Comparison of ENCODE assay signal across 10 cellular contexts in the genomic region with DNA sequence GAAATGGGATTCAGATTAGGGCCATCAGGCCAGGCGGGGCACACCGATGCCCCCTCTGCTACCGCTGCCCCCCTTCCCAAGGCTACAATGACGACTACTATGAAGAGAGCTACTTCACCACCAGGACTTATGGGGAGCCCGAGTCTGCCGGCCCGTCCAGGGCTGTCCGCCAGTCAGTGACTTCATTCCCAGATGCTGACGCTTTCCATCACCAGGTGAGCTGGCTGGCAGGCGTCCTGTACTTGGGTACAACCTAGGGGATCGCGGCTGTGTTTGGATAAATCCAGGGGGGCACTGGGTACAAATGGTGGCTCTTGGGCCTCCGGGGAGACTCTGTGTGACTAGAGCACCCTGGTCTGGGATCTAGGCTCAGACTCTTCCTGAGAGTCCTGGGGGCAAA. TPM values are rescaled to one million over a fixed set of nuclear protein-coding genes. Genes with fewer than 3 reads are reported as not detected.
DNase-seq lines count a peak whose midpoint lies in the region; TF ChIP-seq lines count a peak whose summit lies in the region.
"Had no signal": no experiment of that assay in that cellular context is flagged by ENCODE, and none has a peak within 500 bp of the region (broad histone marks: within the 10 kb centered on the region; RNA-seq: fewer than 3 reads in every experiment).

No MANE protein-coding gene starts in this region.

- H3K79me2 ChIP-seq in PC-9 (ENCODE audit: low read depth): peaks cover 12% of the 10 kb centered on the region; the same call in 1 of the 2 replicates

- intact Hi-C loops in PC-9 (cut with micrococcal nuclease; ENCODE audit: unreplicated experiment): no loop called here
- intact Hi-C loops in ovary (cut with DNase I): no loop called here

- no peaks in the 10 kb centered on the region for H3K4me1 ChIP-seq in PC-9 (replicated peaks; ENCODE audit: insufficient read depth)
- H3K4me1 ChIP-seq in esophagus (ENCODE audit: control insufficient read depth in 2 of 2, insufficient read depth in 2 of 2, low read length in 1 of 2): peaks cover 0 to 6% of the 10 kb centered on the region in 2 donors
- H3K4me1 ChIP-seq in ovary (ENCODE audit: insufficient read depth): no peaks in the 10 kb centered on the region

- H3K36me3 ChIP-seq in PC-9 (ENCODE audit: low read depth): no peaks in the 10 kb centered on the region
- no peaks in the 10 kb centered on the region for H3K36me3 ChIP-seq in esophagus (ENCODE audit: control insufficient read depth in 2 of 2, insufficient read depth in 2 of 2, low read length in 1 of 2)
- H3K36me3 ChIP-seq in ovary: no peaks in the 10 kb centered on the region

- no peaks in the 10 kb centered on the region for H3K9me2 ChIP-seq in PC-9 (ENCODE audit: insufficient read depth)

- TF ChIP-seq EP300 in ovary (IDR thresholded peaks at IDR 0.05): no peak

- H3K9me3 ChIP-seq in PC-9 (ENCODE audit: insufficient read depth, low read depth): no peaks in the 10 kb centered on the region
- H3K9me3 ChIP-seq in esophagus (ENCODE audit: control insufficient read depth in 2 of 2, insufficient read depth in 1 of 2, low read depth in 1 of 2, low read length in 1 of 2): no peaks in the 10 kb centered on the region
- H3K9me3 ChIP-seq in ovary: no peaks in the 10 kb centered on the region

- H2AFZ ChIP-seq in PC-9: no peak overlapping the region

- H3K4me2 ChIP-seq in PC-9: peak overlapping the region; percentile 69

- peak; percentile 20 for DNase-seq in COLO668 (lab: John Stamatoyannopoulos, UW; ENCODE audit: unreplicated experiment)
- no peak for DNase-seq in PC-9
- DNase-seq in ovary: peak in 1 of 5 donors; percentile 56
- DNase-seq in NAMALWA (ENCODE audit: low spot score): no peak
- DNase-seq in NCI-H2081 (lab: John Stamatoyannopoulos, UW): no peak
- DNase-seq in 8988T: no peak
- no peak for DNase-seq in NCI-H2029 treated with DMSO at 0.1 percent for 48 hours (lab: John Stamatoyannopoulos, UW)
- DNase-seq: activated CD8-positive, alpha-beta memory T cell treated with anti-CD3 and anti-CD28 coated beads, Interleukin-2, amount 50 U/mL, for 48 hours; GOT3 had no signal

- no peaks in the 10 kb centered on the region for H3F3A ChIP-seq in PC-9 (ENCODE audit: insufficient read depth, low read depth)

- TF ChIP-seq POLR2A in ovary (IDR thresholded peaks at IDR 0.05): no peak

- peak overlapping the region; percentile 57 for H3K4me3 ChIP-seq in PC-9
- H3K4me3 ChIP-seq in esophagus (ENCODE audit: low read depth in 1 of 2, low read length in 2 of 2): peak overlapping the region; percentile 53 to 83
- H3K4me3 ChIP-seq in ovary: peak overlapping the region; percentile 89

- CTCF ChIA-PET in PC-9 (lab: Charles Lee): no interaction called here

- no peak for TF ChIP-seq CTCF in PC-9 (conservative IDR thresholded peaks at IDR 0.05)
- no peak for TF ChIP-seq CTCF in ovary (IDR thresholded peaks at IDR 0.05)

- H3K27ac ChIP-seq in PC-9 (0 out of 2 replicates have a peak overlapping the region, but pooled peaks have one; percentile 3), esophagus (ENCODE audit: low read depth in 2 of 2, low read length in 1 of 2) (peak overlapping the region; percentile 89 to 96), ovary (peak overlapping the region; percentile 82 to 98)

- H4K20me1 ChIP-seq in PC-9 (ENCODE audit: insufficient read depth): no peaks in the 10 kb centered on the region

- H3K27me3 ChIP-seq in PC-9 (ENCODE audit: insufficient read depth, low read depth): no peaks in the 10 kb centered on the region
- H3K27me3 ChIP-seq in esophagus (ENCODE audit: control insufficient read depth in 1 of 2, insufficient read depth in 2 of 2, low read length in 2 of 2): no peaks in the 10 kb centered on the region
- H3K27me3 ChIP-seq in ovary: no peaks in the 10 kb centered on the region

- 25 to 47% methylated on average over 13 of the region's 13 CpGs for WGBS in esophagus, 2 donors
- 41 to 48% (median 46%) methylated on average over 13 of the region's 13 CpGs for WGBS in ovary, 3 donors

- POLR2A ChIA-PET in PC-9 (lab: Charles Lee; ENCODE audit: unreplicated experiment): interaction anchor here (0.6 kb wide), 1 partner anchor 110 kb away, joined by 4 read pairs; no protein-coding TSS in a partner anchor

- TSS peak; percentile 55 for BruUV-seq in PC-9 (replicated peaks; lab: Mats Ljungman, UMichigan)

RNA-seq across cellular contexts. Expression of a gene that starts 1.1 kb away (rescaled TPM):
- total RNA-seq in PC-9 (2021) (132 and 164 TPM in 2 replicates), ovary (100 to 1,000 TPM in 5 of 7 donors, 10 to 100 TPM in 2; 40.5 to 158 (median 107) TPM)
- polyA plus RNA-seq in esophagus (10 to 100 TPM; 66.5 to 83.9 TPM), ovary (100 to 1,000 TPM in 1 of 2 donors, 10 to 100 TPM in 1; 55.1 to 146 TPM)

RNA-seq across cellular contexts. Expression of a gene that starts 5.7 kb away (rescaled TPM):
- total RNA-seq in PC-9 (2021): 1,841 and 2,308 TPM in 2 replicates
- 100 to 1,000 TPM; 407 to 691 TPM for polyA plus RNA-seq in esophagus
- total RNA-seq in ovary: 1,000 to 10,000 TPM in 4 of 7 donors, 100 to 1,000 TPM in 3; 327 to 2,249 (median 1,321) TPM
- 100 to 1,000 TPM; 378 to 647 TPM for polyA plus RNA-seq in ovary

RNA-seq across cellular contexts. Expression of a gene that starts 18.0 kb away (rescaled TPM):
- total RNA-seq in PC-9 (2021) (3,447 and 3,685 TPM in 2 replicates), ovary (over 10,000 TPM in 1 of 7 donors, 1,000 to 10,000 TPM in 6; 6,380 to 12,508 (median 7,126) TPM)
- polyA plus RNA-seq in esophagus (1,000 to 10,000 TPM; 2,998 to 4,750 TPM), ovary (over 10,000 TPM in 1 of 2 donors, 1,000 to 10,000 TPM in 1; 4,233 to 12,949 TPM)

RNA-seq across cellular contexts. Expression of a gene that starts 28.9 kb away (rescaled TPM):
- 25.9 and 28.3 TPM in 2 replicates for total RNA-seq in PC-9 (2021)
- polyA plus RNA-seq in esophagus: 10 to 100 TPM; 20.1 to 20.3 TPM
- total RNA-seq in ovary: 10 to 100 TPM; 11.9 to 21.4 (median 18.1) TPM
- 10 to 100 TPM; 13.0 to 16.1 TPM for polyA plus RNA-seq in ovary

RNA-seq across cellular contexts. Expression of a gene that starts 31.2 kb away (rescaled TPM):
- total RNA-seq in PC-9 (2021) (95.8 and 134 TPM in 2 replicates), ovary (10 to 100 TPM; 31.3 to 62.1 (median 37.9) TPM)
- polyA plus RNA-seq in esophagus (10 to 100 TPM; 28.9 to 59.5 TPM), ovary (10 to 100 TPM in 1 of 2 donors, 1 to 10 TPM in 1; 7.9 to 33.1 TPM)

Comparison
In these comparisons a context has a peak if more than half of its experiments do, and no peak if none do; other contexts are left out.
1. H3K27ac ChIP-seq: peak in every context shown above with its lines; median percentile 92 in esophagus; 90 in ovary; 3 in PC-9.